Comparison of ENCODE assay signal across 8 cellular contexts in genomic region chr15:67174864-67175573, GRCh38.
DNase-seq lines count a peak whose midpoint lies in the region; ATAC-seq and TF ChIP-seq lines count a peak whose summit lies in the region.

No MANE protein-coding gene starts in this region.

- BruUV-seq in OCI-LY7 (replicated peaks; lab: Mats Ljungman, UMichigan), result no TSS peak

- H3K9me3 Mint-ChIP-seq in effector memory CD8-positive, alpha-beta T cell, result no peaks in the 10 kb centered on the region

- H3K4me1 ChIP-seq in OCI-LY7 (ENCODE audit: insufficient read depth, low read length, poor library complexity, severe bottlenecking), result peaks cover 14% of the 10 kb centered on the region

- peak overlapping the region; percentile 15 to 56 for H3K4me3 Mint-ChIP-seq in effector memory CD8-positive, alpha-beta T cell

- no peaks in the 10 kb centered on the region for H4K20me1 ChIP-seq in OCI-LY7 (ENCODE audit: insufficient read depth, low read length)

- intact Hi-C loops in OCI-LY7 (cut with micrococcal nuclease; ENCODE audit: unreplicated experiment), result loop anchor here (5.0 kb wide), 1 partner anchor 228 kb away; no protein-coding TSS in a partner anchor

- TF ChIP-seq CTCF in OCI-LY7 (conservative IDR thresholded peaks at IDR 0.05; ENCODE audit: low read length), result no peak

- H3K27me3 Mint-ChIP-seq in effector memory CD8-positive, alpha-beta T cell, result no peaks in the 10 kb centered on the region

- no peak overlapping the region for H2AFZ ChIP-seq in OCI-LY7 (ENCODE audit: low read length)

- H3K79me2 ChIP-seq in OCI-LY7 (ENCODE audit: insufficient read depth, low read depth, low read length), result no peaks in the 10 kb centered on the region

- CTCF ChIA-PET in OCI-LY7 (lab: Charles Lee; ENCODE audit: unreplicated experiment), result no interaction called here

- POLR2A ChIA-PET in OCI-LY7 (lab: Charles Lee), result no interaction called here

- H3K4me2 ChIP-seq in OCI-LY7 (ENCODE audit: low read length), result no peak overlapping the region

- no peak overlapping the region for H3K27ac ChIP-seq in OCI-LY7 (ENCODE audit: low read depth, low read length, poor library complexity, severe bottlenecking)

- H3K9me2 ChIP-seq in OCI-LY7 (ENCODE audit: insufficient read depth, low read length), result no peaks in the 10 kb centered on the region

- H3K4me1 Mint-ChIP-seq in effector memory CD8-positive, alpha-beta T cell (ENCODE audit: low read depth in 2 of 2), result peaks cover 46 to 58% of the 10 kb centered on the region in 2 donors

- no peak overlapping the region for H3K4me3 ChIP-seq in OCI-LY7 (ENCODE audit: low read depth, low read length, poor library complexity, severe bottlenecking)
- no peak overlapping the region for H3K4me3 ChIP-seq in MG63

- no peaks in the 10 kb centered on the region for H3K27me3 ChIP-seq in MG63

- H3K36me3 ChIP-seq in OCI-LY7 (ENCODE audit: insufficient read depth, low read length) (peaks cover 64% of the 10 kb centered on the region), MG63 (peaks cover 91% of the 10 kb centered on the region)

- H3K27ac Mint-ChIP-seq in effector memory CD8-positive, alpha-beta T cell, result peak overlapping the region; percentile 61 to 89

- DNase-seq in ELF-1 (ENCODE audit: low read depth, low spot score), result peak; percentile 63
- DNase-seq in OCI-LY7 (ENCODE audit: low spot score), result peak; percentile 27
- no peak for DNase-seq in effector memory CD8-positive, alpha-beta T cell
- peak; percentile 74 for DNase-seq in putamen (ENCODE audit: low spot score)
- no peak for DNase-seq in MG63
- DNase-seq in NCI-H2029 treated with DMSO at 0.1 percent for 48 hours (lab: John Stamatoyannopoulos, UW), result no peak

- no peak for ATAC-seq in effector memory CD8-positive, alpha-beta T cell (replicated peaks)
- ATAC-seq in GM21723 (IDR thresholded peaks at IDR 0.05; ENCODE audit: unreplicated experiment) (no peak), HG03159 (IDR thresholded peaks at IDR 0.05; ENCODE audit: unreplicated experiment) (no peak)

- H3K36me3 Mint-ChIP-seq in effector memory CD8-positive, alpha-beta T cell (ENCODE audit: insufficient read depth), result peaks cover 47% of the 10 kb centered on the region

- H3K9me3 ChIP-seq in OCI-LY7 (ENCODE audit: low read length) (no peaks in the 10 kb centered on the region), MG63 (no peaks in the 10 kb centered on the region)

Comparison
In these comparisons a context has a peak if more than half of its experiments do, and no peak if none do; other contexts are left out.
1. DNase-seq: peak in ELF-1 (single experiment), OCI-LY7 (single experiment) and putamen (single experiment); none in effector memory CD8-positive, alpha-beta T cell (0 of 3), MG63 (single experiment) and NCI-H2029 treated with DMSO at 0.1 percent for 48 hours (single experiment).